In genomic region chr19:33396701-33397535, GRCh38 we compare ENCODE assay signal across 15 cellular contexts. TPM values are rescaled to one million over a fixed set of nuclear protein-coding genes. Genes with fewer than 3 reads are reported as not detected.
A peak's percentile ranks its signal among the peaks of the same experiment; 100 is the strongest.
DNase-seq lines count a peak whose midpoint lies in the region; ATAC-seq, FAIRE-seq and TF ChIP-seq lines count a peak whose summit lies in the region.
"Had no signal": no experiment of that assay in that cellular context is flagged by ENCODE, and none has a peak within 500 bp of the region (broad histone marks: within the 10 kb centered on the region; RNA-seq: fewer than 3 reads in every experiment).

No MANE protein-coding gene starts in this region.

- 55 to 58% (median 56%) methylated on average over 27 to 30 of the region's 30 CpGs for WGBS in psoas muscle, 3 donors

- H3K36me3 ChIP-seq in psoas muscle (ENCODE audit: insufficient read depth in 1 of 2, low read depth in 1 of 2), result no peaks in the 10 kb centered on the region

- H3K27ac ChIP-seq in psoas muscle, result no peak overlapping the region
- no peak overlapping the region for H3K27ac ChIP-seq in CD4-positive, alpha-beta T cell (ENCODE audit: low read depth, low read length)
- H3K27ac ChIP-seq: dorsolateral prefrontal cortex had no signal

- H3K36me3 Mint-ChIP-seq in CD4-positive, alpha-beta T cell (ENCODE audit: low read depth), result no peaks in the 10 kb centered on the region

- TF ChIP-seq CTCF in cardiac fibroblast (IDR thresholded peaks at IDR 0.05; ENCODE audit: low read depth, low read length), result no peak
- TF ChIP-seq CTCF in psoas muscle (IDR thresholded peaks at IDR 0.05), result no peak
- TF ChIP-seq CTCF in CD4-positive, alpha-beta T cell (IDR thresholded peaks at IDR 0.05), result no peak

- no peak for TF ChIP-seq POLR2A in H54 (IDR thresholded peaks at IDR 0.05; ENCODE audit: low read depth, low read length)

- H3K27me3 ChIP-seq in psoas muscle (ENCODE audit: insufficient read depth in 3 of 3, low read length in 2 of 3), result no peaks in the 10 kb centered on the region
- H3K27me3 ChIP-seq in CD4-positive, alpha-beta T cell (ENCODE audit: control insufficient read depth, insufficient read depth, low read length), result no peaks in the 10 kb centered on the region
- H3K27me3 ChIP-seq: dorsolateral prefrontal cortex, stomach had no signal

- H3K4me3 ChIP-seq in cardiac fibroblast (replicated peaks in 1 of 2; ENCODE audit: low read depth in 2 of 2, low read length in 2 of 2) (no peak overlapping the region), psoas muscle (no peak overlapping the region)
- H3K4me3 ChIP-seq: dorsolateral prefrontal cortex, stomach had no signal

- DNase-seq in HuH-7.5 (ENCODE audit: low spot score) (peak; percentile 94), cardiac fibroblast (ENCODE audit: low read depth in 2 of 2) (peak; percentile 48 to 63), iPS-NIHi11 (ENCODE audit: low spot score) (peak; percentile 77), psoas muscle (peak; percentile 22 to 63), GM19239 (ENCODE audit: insufficient read length, low spot score) (no peak), H54 (ENCODE audit: insufficient read length, low spot score) (no peak), NCI-H146 (lab: John Stamatoyannopoulos, UW) (no peak)
- no peak for DNase-seq in CD4-positive, alpha-beta T cell
- DNase-seq: activated CD4-positive, alpha-beta memory T cell treated with anti-CD3 and anti-CD28 coated beads, Interleukin-2, amount 10 ng/mL, durations not matched to agents 7 days and 5 days; HCEC 1CT; NCI-H345; stomach had no signal

- H3K9me3 Mint-ChIP-seq in CD4-positive, alpha-beta T cell, result no peaks in the 10 kb centered on the region
- H3K9me3 Mint-ChIP-seq: activated CD4-positive, alpha-beta memory T cell treated with anti-CD3 and anti-CD28 coated beads, Interleukin-2, amount 10 ng/mL, durations not matched to agents 7 days and 5 days; activated T-helper 17 cell treated with anti-CD3 and anti-CD28 coated beads, Interleukin-2, amount 50 U/mL, for 72 hours had no signal

- intact Hi-C loops in psoas muscle (cut with DNase I), result no loop called here
- intact Hi-C loops in CD4-positive, alpha-beta T cell (cut with DNase I, micrococcal nuclease), result no loop called here

- no peaks in the 10 kb centered on the region for H3K4me1 Mint-ChIP-seq in CD4-positive, alpha-beta T cell (ENCODE audit: low read depth)
- H3K4me1 Mint-ChIP-seq: activated CD4-positive, alpha-beta memory T cell treated with anti-CD3 and anti-CD28 coated beads, Interleukin-2, amount 10 ng/mL, durations not matched to agents 7 days and 5 days; activated T-helper 17 cell treated with anti-CD3 and anti-CD28 coated beads, Interleukin-2, amount 50 U/mL, for 72 hours; B cell had no signal

- CTCF ChIA-PET in CD4-positive, alpha-beta T cell (lab: Charles Lee), result no interaction called here

- H3K9me3 ChIP-seq in psoas muscle, result no peaks in the 10 kb centered on the region
- H3K9me3 ChIP-seq in CD4-positive, alpha-beta T cell (ENCODE audit: control insufficient read depth, low read length), result no peaks in the 10 kb centered on the region
- H3K9me3 ChIP-seq: stomach had no signal

- peaks cover 37% of the 10 kb centered on the region for H3K4me1 ChIP-seq in psoas muscle

- ATAC-seq in psoas muscle, result no peak
- no peak for ATAC-seq in CD4-positive, alpha-beta T cell (ENCODE audit: poor library complexity)
- ATAC-seq: activated T-helper 17 cell treated with anti-CD3 and anti-CD28 coated beads, Interleukin-2, amount 50 U/mL, for 72 hours had no signal

- FAIRE-seq in GM19239 (lab: Jason Lieb, UNC), result no peak
- no peak for FAIRE-seq in H54 (lab: Jason Lieb, UNC)

- H3K27ac Mint-ChIP-seq in CD4-positive, alpha-beta T cell, result no peak overlapping the region
- H3K27ac Mint-ChIP-seq: activated CD4-positive, alpha-beta memory T cell treated with anti-CD3 and anti-CD28 coated beads, Interleukin-2, amount 10 ng/mL, durations not matched to agents 7 days and 5 days; activated T-helper 17 cell treated with anti-CD3 and anti-CD28 coated beads, Interleukin-2, amount 50 U/mL, for 72 hours; B cell had no signal

- POLR2A ChIA-PET in CD4-positive, alpha-beta T cell (lab: Charles Lee), result no interaction called here

- no peaks in the 10 kb centered on the region for H3K27me3 Mint-ChIP-seq in CD4-positive, alpha-beta T cell
- H3K27me3 Mint-ChIP-seq: activated CD4-positive, alpha-beta memory T cell treated with anti-CD3 and anti-CD28 coated beads, Interleukin-2, amount 10 ng/mL, durations not matched to agents 7 days and 5 days; activated T-helper 17 cell treated with anti-CD3 and anti-CD28 coated beads, Interleukin-2, amount 50 U/mL, for 72 hours; B cell had no signal

- H3K4me3 Mint-ChIP-seq in CD4-positive, alpha-beta T cell, result no peak overlapping the region
- H3K4me3 Mint-ChIP-seq: activated CD4-positive, alpha-beta memory T cell treated with anti-CD3 and anti-CD28 coated beads, Interleukin-2, amount 10 ng/mL, durations not matched to agents 7 days and 5 days; activated T-helper 17 cell treated with anti-CD3 and anti-CD28 coated beads, Interleukin-2, amount 50 U/mL, for 72 hours; B cell had no signal

RNA-seq across cellular contexts. Expression of gene CEBPG, which starts 23.4 kb away (rescaled TPM):
- 10 to 100 TPM; 29.9 to 54.5 (median 49.5) TPM for total RNA-seq in psoas muscle
- 10 to 100 TPM; 47.0 to 95.7 (median 60.3) TPM for polyA plus RNA-seq in psoas muscle
- 10 to 100 TPM; 15.5 TPM for total RNA-seq in CD4-positive, alpha-beta T cell

Comparison
In these comparisons a context has a peak if more than half of its experiments do, and no peak if none do; other contexts are left out.
1. DNase-seq: peak in HuH-7.5 (single experiment), cardiac fibroblast (2 of 2), iPS-NIHi11 (single experiment) and psoas muscle (2 of 2); none in CD4-positive, alpha-beta T cell (0 of 10), GM19239 (single experiment), H54 (single experiment) and NCI-H146 (single experiment).